ENCODE assay signal across 1 cellular context in genomic region chrX:120514236-120514635, GRCh38.
TF ChIP-seq lines count a peak whose summit lies in the region.

No MANE protein-coding gene starts in this region.

TF ChIP-seq in GM23338, 12 proteins besides CTCF, POLR2A, EP300 and RAD21 (continued from another document):
- TF ChIP-seq ZNF462 (CRISPR knock-in tag; IDR thresholded peaks at IDR 0.05) (no peak), ZNF331 (CRISPR knock-in tag; IDR thresholded peaks at IDR 0.05; ENCODE audit: low read depth) (no peak), ETS1 (IDR thresholded peaks at IDR 0.05) (no peak), CREB1 (CRISPR knock-in tag; IDR thresholded peaks at IDR 0.05; ENCODE audit: low read depth) (no peak), REST (IDR thresholded peaks at IDR 0.05; ENCODE audit: unreplicated experiment) (no peak), EZH2 (IDR thresholded peaks at IDR 0.05; ENCODE audit: low read depth, unreplicated experiment) (no peak), STAT1 (IDR thresholded peaks at IDR 0.05; ENCODE audit: unreplicated experiment) (no peak)
